In genomic region chr2:184920451-184920965, GRCh38 we compare ENCODE assay signal across 17 cellular contexts.
"Had no signal": no experiment of that assay in that cellular context is flagged by ENCODE, and none has a peak within 500 bp of the region (broad histone marks: within the 10 kb centered on the region; RNA-seq: fewer than 3 reads in every experiment).

No MANE protein-coding gene starts in this region.

- H3K27ac ChIP-seq: heart left ventricle, sigmoid colon, suprapubic skin, upper lobe of left lung had no signal

- H3K4me3 Mint-ChIP-seq: activated CD4-positive, alpha-beta memory T cell treated with anti-CD3 and anti-CD28 coated beads for 36 hours; activated naive CD8-positive, alpha-beta T cell treated with anti-CD3 and anti-CD28 coated beads, Interleukin-2, amount 10 ng/mL, durations not matched to agents 7 days and 5 days; activated T-cell treated with anti-CD3 and anti-CD28 coated beads, Interleukin-2, amount 50 U/mL, for 4 hours; dendritic cell treated with granulocyte-macrophage colony-stimulating factor and Interleukin-4, amounts not matched to agents 40 ng/mL and 50 ng/mL, for 4 days; endodermal cell; nephron progenitor cell had no signal

- FAIRE-seq: frontal cortex had no signal

- H3K4me3 ChIP-seq: heart left ventricle, sigmoid colon, suprapubic skin, upper lobe of left lung had no signal

- H3K4me1 ChIP-seq: heart left ventricle, suprapubic skin, upper lobe of left lung had no signal

- DNase-seq: activated CD4-positive, alpha-beta memory T cell treated with anti-CD3 and anti-CD28 coated beads for 36 hours; activated CD4-positive, CD25-positive, alpha-beta regulatory T cell treated with anti-CD3 and anti-CD28 coated beads, Interleukin-2, amount 50 U/mL, for 72 hours; activated gamma-delta T cell; activated naive CD8-positive, alpha-beta T cell treated with anti-CD3 and anti-CD28 coated beads, Interleukin-2, amount 10 ng/mL, durations not matched to agents 7 days and 5 days; activated T-cell treated with anti-CD3 and anti-CD28 coated beads, Interleukin-2, amount 50 U/mL, for 4 hours; endodermal cell; heart left ventricle; islet precursor cell; nephron progenitor cell; sigmoid colon; stimulated activated CD4-positive, alpha-beta T cell treated with anti-CD3 and anti-CD28 coated beads, Interleukin-12 subunit alpha, Interleukin-12 subunit beta, amount 100 ng/mL, for 4 hours; stimulated activated naive CD4-positive, alpha-beta T cell; upper lobe of left lung had no signal

- H3K9me3 Mint-ChIP-seq: activated naive CD8-positive, alpha-beta T cell treated with anti-CD3 and anti-CD28 coated beads, Interleukin-2, amount 10 ng/mL, durations not matched to agents 7 days and 5 days had no signal

- H3K27ac Mint-ChIP-seq: activated CD4-positive, alpha-beta memory T cell treated with anti-CD3 and anti-CD28 coated beads for 36 hours; activated naive CD8-positive, alpha-beta T cell treated with anti-CD3 and anti-CD28 coated beads, Interleukin-2, amount 10 ng/mL, durations not matched to agents 7 days and 5 days; dendritic cell treated with granulocyte-macrophage colony-stimulating factor and Interleukin-4, amounts not matched to agents 40 ng/mL and 50 ng/mL, for 4 days; endodermal cell; nephron progenitor cell had no signal

- H3K4me1 Mint-ChIP-seq: activated naive CD8-positive, alpha-beta T cell treated with anti-CD3 and anti-CD28 coated beads, Interleukin-2, amount 10 ng/mL, durations not matched to agents 7 days and 5 days; endodermal cell; nephron progenitor cell had no signal

- ATAC-seq: activated T-cell treated with anti-CD3 and anti-CD28 coated beads, Interleukin-2, amount 50 U/mL, for 4 hours; heart left ventricle; left lobe of liver had no signal

- H3K36me3 ChIP-seq: heart left ventricle, sigmoid colon, suprapubic skin, upper lobe of left lung had no signal

- H3K27me3 ChIP-seq: heart left ventricle, sigmoid colon, suprapubic skin, upper lobe of left lung had no signal

- H3K36me3 Mint-ChIP-seq: activated CD4-positive, alpha-beta memory T cell treated with anti-CD3 and anti-CD28 coated beads for 36 hours; activated naive CD8-positive, alpha-beta T cell treated with anti-CD3 and anti-CD28 coated beads, Interleukin-2, amount 10 ng/mL, durations not matched to agents 7 days and 5 days had no signal

- H3K27me3 Mint-ChIP-seq: activated CD4-positive, alpha-beta memory T cell treated with anti-CD3 and anti-CD28 coated beads for 36 hours; activated naive CD8-positive, alpha-beta T cell treated with anti-CD3 and anti-CD28 coated beads, Interleukin-2, amount 10 ng/mL, durations not matched to agents 7 days and 5 days; dendritic cell treated with granulocyte-macrophage colony-stimulating factor and Interleukin-4, amounts not matched to agents 40 ng/mL and 50 ng/mL, for 4 days had no signal

- H3K9me3 ChIP-seq: sigmoid colon, suprapubic skin, upper lobe of left lung had no signal
